In genomic region chrX:97740886-97741285, GRCh38 we compare ENCODE assay signal across 25 cellular contexts.
"Had no signal": no experiment of that assay in that cellular context is flagged by ENCODE, and none has a peak within 500 bp of the region (broad histone marks: within the 10 kb centered on the region; RNA-seq: fewer than 3 reads in every experiment).

No MANE protein-coding gene starts in this region.

- FAIRE-seq: endothelial cell of umbilical vein had no signal

- H3K27me3 ChIP-seq: ascending aorta, colonic mucosa, esophagus muscularis mucosa, ovary, right atrium auricular region had no signal

- H3K36me3 ChIP-seq: adrenal gland, ascending aorta, colonic mucosa, esophagus muscularis mucosa, heart right ventricle, left ventricle myocardium inferior, ovary, right atrium auricular region, spleen, thoracic aorta had no signal

- DNase-seq: activated CD4-positive, alpha-beta T cell treated with anti-CD3 and anti-CD28 coated beads for 1 hour; activated CD4-positive, alpha-beta T cell treated with anti-CD3 and anti-CD28 coated beads, Interleukin-2, amount 50 U/mL, for 1 hour; activated naive CD4-positive, alpha-beta T cell; activated T-cell treated with anti-CD3 and anti-CD28 coated beads, Interleukin-2, amount 50 U/mL, for 1 hour; adrenal gland; colonic mucosa; dorsolateral prefrontal cortex; effector memory CD8-positive, alpha-beta T cell; heart right ventricle; immature natural killer cell; kidney glomerular epithelial cell; left ventricle myocardium inferior; natural killer cell; ovary; psoas muscle; spleen; stimulated activated CD4-positive, alpha-beta T cell treated with anti-CD3 and anti-CD28 coated beads, Interleukin-4, amount 100 ng/mL, for 24 hours; stimulated activated naive CD4-positive, alpha-beta T cell treated with Interleukin-2 at 50 U/mL for 16 hours; T-helper 9 cell had no signal

- ATAC-seq: activated T-helper 17 cell treated with anti-CD3 and anti-CD28 coated beads, Interleukin-2, amount 50 U/mL, for 72 hours; effector memory CD8-positive, alpha-beta T cell; heart right ventricle; natural killer cell; psoas muscle had no signal

- H3K4me3 ChIP-seq: adrenal gland, ascending aorta, colonic mucosa, dorsolateral prefrontal cortex, esophagus muscularis mucosa, heart right ventricle, left ventricle myocardium inferior, ovary, psoas muscle, right atrium auricular region, spleen, thoracic aorta had no signal
